ENCODE assay signal across 8 cellular contexts in genomic region chr18:58046087-58046793, GRCh38. TPM values are rescaled to one million over a fixed set of nuclear protein-coding genes. Genes with fewer than 3 reads are reported as not detected.
DNase-seq lines count a peak whose midpoint lies in the region; ATAC-seq and TF ChIP-seq lines count a peak whose summit lies in the region.

No MANE protein-coding gene starts in this region.

- H3K36me3 Mint-ChIP-seq in brain, result no peaks in the 10 kb centered on the region

- H3K9me3 Mint-ChIP-seq in brain, result peaks cover 0 to 3% (median 0%) of the 10 kb centered on the region in 5 experiments

- H4K5ac ChIP-seq in IMR-90 (ENCODE audit: low read depth, low read length), result no peak overlapping the region
- no peak overlapping the region for H4K5ac ChIP-seq in mesendoderm (ENCODE audit: low read length)

- peak overlapping the region; percentile 92 for H2AFZ ChIP-seq in IMR-90 (replicated peaks; ENCODE audit: low read length, poor library complexity)

- BruUV-seq in IMR-90 (replicated peaks; lab: Mats Ljungman, UMichigan), result no TSS peak

- H2AK5ac ChIP-seq in IMR-90 (ENCODE audit: low read depth, low read length), result peak overlapping the region; percentile 71; the same call in 1 of the 2 replicates
- no peak overlapping the region for H2AK5ac ChIP-seq in mesendoderm (ENCODE audit: low read length)

- CTCF ChIA-PET in BJ (lab: Yijun Ruan, JAX) (interaction anchor here (0.6 to 3.0 kb wide), 4 partner anchors 13 to 276 kb away, joined by 3 to 11 read pairs (median 4); no protein-coding TSS in a partner anchor), IMR-90 (lab: Yijun Ruan, JAX) (interaction anchor here (0.7 to 1.2 kb wide), 3 partner anchors 27 to 164 kb away, joined by 3 to 5 read pairs (median 4); no protein-coding TSS in a partner anchor)

- POLR2A ChIA-PET in BJ (lab: Charles Lee), result no interaction called here
- POLR2A ChIA-PET in IMR-90 (lab: Charles Lee; ENCODE audit: unreplicated experiment), result no interaction called here

- no peak for TF ChIP-seq RAD21 in IMR-90 (IDR thresholded peaks at IDR 0.05; ENCODE audit: low read length)

- WGBS in IMR-90 (ENCODE audit: extremely low coverage in 2 of 2, insufficient read length in 1 of 2), 2 experiments, result no CpG with 5 or more reads among the region's 9 CpGs
- no CpG with 5 or more reads among the region's 9 CpGs for WGBS in mesendoderm (ENCODE audit: extremely low coverage, insufficient coverage, low lambda C conversion rate)

- peak overlapping the region; percentile 21; the same call in 1 of the 2 replicates for H2BK120ac ChIP-seq in IMR-90 (ENCODE audit: low read depth, low read length)
- no peak overlapping the region for H2BK120ac ChIP-seq in mesendoderm (ENCODE audit: low read depth, low read length)

- intact Hi-C loops in IMR-90 (cut with micrococcal nuclease), result loop anchor here (10.0 kb wide), 1 partner anchor 241 kb away; the partner anchor contains the start of gene ATP8B1

- H3K9ac ChIP-seq in IMR-90 (ENCODE audit: low read depth, low read length) (peak overlapping the region; percentile 52; the same call in 1 of the 2 replicates), mesendoderm (ENCODE audit: low read length) (peak overlapping the region; percentile 79)

- H3K56ac ChIP-seq in IMR-90 (ENCODE audit: extremely low read depth, insufficient read depth, low read length) (no peak overlapping the region), mesendoderm (ENCODE audit: low read length) (peak overlapping the region; percentile 90)

- H4K91ac ChIP-seq in IMR-90 (ENCODE audit: insufficient read depth, low read depth, low read length), result 0 out of 2 replicates have a peak overlapping the region, but pooled peaks have one; percentile 11

- H2BK15ac ChIP-seq in IMR-90 (ENCODE audit: low read depth, low read length) (0 out of 3 replicates have a peak overlapping the region, but pooled peaks have one; percentile 15), mesendoderm (replicated peaks; ENCODE audit: low read depth) (no peak overlapping the region)

- H3K27ac ChIP-seq in IMR-90 (ENCODE audit: insufficient read depth, low read length) (0 out of 2 replicates have a peak overlapping the region, but pooled peaks have one; percentile 4), mesendoderm (ENCODE audit: low read depth, low read length) (peak overlapping the region; percentile 42)

- peaks cover 12% of the 10 kb centered on the region for H3K27me3 Mint-ChIP-seq in brain

- H3K79me2 ChIP-seq in mesendoderm (ENCODE audit: control insufficient read depth, insufficient read depth, low read length), result peaks cover 38% of the 10 kb centered on the region

- in situ Hi-C loops in IMR-90 (cut with MboI; ENCODE audit: low sequenced_read_pairs), result loop anchor here (10.0 kb wide), 1 partner anchor 719 kb away; no protein-coding TSS in a partner anchor

- H3K9me3 ChIP-seq in IMR-90 (ENCODE audit: control insufficient read depth, insufficient read depth, low read length), result no peaks in the 10 kb centered on the region

- no peak overlapping the region for H2AK9ac ChIP-seq in IMR-90 (replicated peaks; ENCODE audit: low read depth, low read length, poor library complexity)

- peak overlapping the region; percentile 75; the same call in 1 of the 2 replicates for H3K14ac ChIP-seq in IMR-90 (replicated peaks; ENCODE audit: low read depth, low read length)

- no peak for DNase-seq in BJ (ENCODE audit: low read depth)
- no peak for DNase-seq in IMR-90
- peak; percentile 85 for DNase-seq in mesendoderm
- no peak for DNase-seq in GF-D8 (lab: John Stamatoyannopoulos, UW)
- no peak for DNase-seq in NCI-H2227 (lab: John Stamatoyannopoulos, UW; ENCODE audit: unreplicated experiment)
- DNase-seq in NCI-H524 treated with DMSO at 0.1 percent for 48 hours (lab: John Stamatoyannopoulos, UW), result no peak
- DNase-seq in mucosa of gallbladder (ENCODE audit: low spot score), result no peak

- peak overlapping the region; percentile 10; the same call in 1 of the 2 replicates for H3K18ac ChIP-seq in IMR-90 (ENCODE audit: low read depth, low read length)
- H3K18ac ChIP-seq in mesendoderm (ENCODE audit: low read length), result peak overlapping the region; percentile 73

- H3K23ac ChIP-seq in IMR-90 (ENCODE audit: low read depth, low read length) (peak overlapping the region; percentile 76), mesendoderm (ENCODE audit: low read length) (no peak overlapping the region)

- H3K4me3 Mint-ChIP-seq in brain, result peak overlapping the region; percentile 91 to 99 (median 97)

- no peak for TF ChIP-seq POLR2A in IMR-90 (IDR thresholded peaks at IDR 0.05; ENCODE audit: low read depth, low read length)

- H3K36me3 ChIP-seq in BJ (ENCODE audit: control insufficient read depth, insufficient read depth, low read length), result no peaks in the 10 kb centered on the region
- H3K36me3 ChIP-seq in IMR-90 (ENCODE audit: control insufficient read depth, insufficient read depth, low read length), result no peaks in the 10 kb centered on the region
- no peaks in the 10 kb centered on the region for H3K36me3 ChIP-seq in mesendoderm (ENCODE audit: control insufficient read depth, insufficient read depth, low read length)

- H3K27ac Mint-ChIP-seq in brain, result peak overlapping the region; percentile 96 to 99 (median 98)

- 0 out of 2 replicates have a peak, but pooled peaks cover 6% of the 10 kb centered on the region for H4K20me1 ChIP-seq in IMR-90 (ENCODE audit: insufficient read depth, low read length)

- TF ChIP-seq CTCF in BJ (IDR thresholded peaks at IDR 0.05; ENCODE audit: insufficient read depth, low read depth, low read length) (no peak), IMR-90 (conservative IDR thresholded peaks at IDR 0.05; ENCODE audit: low read depth, low read length) (no peak), brain (conservative IDR thresholded peaks at IDR 0.05) (no peak)

- no peak for ATAC-seq in IMR-90 (ENCODE audit: low read depth)

- no peaks in the 10 kb centered on the region; the same call in 1 of the 2 replicates for H3K9me1 ChIP-seq in IMR-90 (ENCODE audit: insufficient read depth, low read length)

- H3K4me2 ChIP-seq in IMR-90 (ENCODE audit: low read depth, low read length) (peak overlapping the region; percentile 89), mesendoderm (ENCODE audit: low read length) (peak overlapping the region; percentile 49)

- H3K4me3 ChIP-seq in BJ (ENCODE audit: low read depth, low read length) (peak overlapping the region; percentile 73; the same call in 1 of the 2 replicates), IMR-90 (ENCODE audit: insufficient read depth, low read depth, low read length) (peak overlapping the region; percentile 79), mesendoderm (ENCODE audit: low read length) (peak overlapping the region; percentile 74)

- no peak overlapping the region for H3K4ac ChIP-seq in IMR-90 (ENCODE audit: low read depth, low read length)
- H3K4ac ChIP-seq in mesendoderm (ENCODE audit: low read depth, low read length), result no peak overlapping the region

- H3K4me1 Mint-ChIP-seq in brain, result peaks cover 48% of the 10 kb centered on the region

- H4K8ac ChIP-seq in IMR-90 (ENCODE audit: low read depth in 2 of 2, low read length in 2 of 2) (peak overlapping the region in 1 of 2 experiments; percentile 61; a peak in 1 of 4 replicates), mesendoderm (ENCODE audit: low read depth, low read length) (no peak overlapping the region)

- peaks cover 5% of the 10 kb centered on the region for H3K4me1 ChIP-seq in IMR-90 (ENCODE audit: control insufficient read depth, insufficient read depth, low read length)
- H3K4me1 ChIP-seq in mesendoderm (ENCODE audit: control insufficient read depth, low read depth, low read length), result peaks cover 15% of the 10 kb centered on the region

- H2BK20ac ChIP-seq in IMR-90 (ENCODE audit: low read depth, low read length), result peak overlapping the region; percentile 8; the same call in 1 of the 2 replicates

- dilution Hi-C loops in IMR-90 (cut with HindIII; ENCODE audit: low sequenced_read_pairs, unreplicated experiment), result no loop called here

- H3K79me1 ChIP-seq in IMR-90 (ENCODE audit: low read depth in 1 of 2, low read length in 2 of 2) (peaks cover 0 to 25% of the 10 kb centered on the region in 2 experiments; a peak in 2 of 4 replicates), mesendoderm (ENCODE audit: low read length) (peaks cover 3% of the 10 kb centered on the region)

- H2BK5ac ChIP-seq in IMR-90 (ENCODE audit: low read depth, low read length, poor library complexity, severe bottlenecking) (no peak overlapping the region), mesendoderm (ENCODE audit: low read length) (no peak overlapping the region)

- H3K27me3 ChIP-seq in BJ (ENCODE audit: control insufficient read depth, insufficient read depth, low read length) (no peaks in the 10 kb centered on the region), IMR-90 (ENCODE audit: control insufficient read depth, insufficient read depth, low read length) (peaks cover 2% of the 10 kb centered on the region; the same call in 1 of the 2 replicates), mesendoderm (ENCODE audit: insufficient read depth, low read length, poor library complexity) (no peaks in the 10 kb centered on the region)

TF ChIP-seq in IMR-90, 13 proteins besides CTCF, POLR2A, EP300 and RAD21 (continues in another document):
- TF ChIP-seq ELK1 (IDR thresholded peaks at IDR 0.05; ENCODE audit: borderline replicate concordance, low read depth, low read length) (no peak), BHLHE40 (IDR thresholded peaks at IDR 0.05; ENCODE audit: low read depth, low read length) (peak; percentile 55; the same call in 1 of the 2 replicates)

RNA-seq across cellular contexts. Expression of gene NEDD4L, which starts 2.2 kb away (rescaled TPM):
- polyA plus RNA-seq in BJ (2011; rRNA removed) (10.8 and 14.1 TPM in 2 replicates), IMR-90 (2012; rRNA removed) (10.8 and 10.9 TPM in 2 replicates), brain (ENCODE audit: insufficient read depth, low read depth, low replicate concordance) (38.5 TPM)
- polyA minus RNA-seq in BJ (2011; rRNA and poly(A)+ RNA removed), result 12.2 and 15.0 TPM in 2 replicates
- total RNA-seq in IMR-90 (2012; rRNA removed) (10.0 and 12.8 TPM in 2 replicates), mucosa of gallbladder (99.5 TPM)
- 3.9 and 8.0 TPM in 2 replicates for polyA plus RNA-seq in IMR-90 (2012; cell fraction: cytosol; rRNA removed)
- polyA plus RNA-seq in IMR-90 (2012; cell fraction: nucleus; rRNA removed; ENCODE audit: low replicate concordance), result 12.3 and 32.0 TPM in 2 replicates
- 76.3 TPM for polyA plus RNA-seq in mesendoderm (2013, experiment 1 of 2)
- polyA plus RNA-seq in mesendoderm (2013, experiment 2 of 2), result 81.0 TPM
